In the genomic region with DNA sequence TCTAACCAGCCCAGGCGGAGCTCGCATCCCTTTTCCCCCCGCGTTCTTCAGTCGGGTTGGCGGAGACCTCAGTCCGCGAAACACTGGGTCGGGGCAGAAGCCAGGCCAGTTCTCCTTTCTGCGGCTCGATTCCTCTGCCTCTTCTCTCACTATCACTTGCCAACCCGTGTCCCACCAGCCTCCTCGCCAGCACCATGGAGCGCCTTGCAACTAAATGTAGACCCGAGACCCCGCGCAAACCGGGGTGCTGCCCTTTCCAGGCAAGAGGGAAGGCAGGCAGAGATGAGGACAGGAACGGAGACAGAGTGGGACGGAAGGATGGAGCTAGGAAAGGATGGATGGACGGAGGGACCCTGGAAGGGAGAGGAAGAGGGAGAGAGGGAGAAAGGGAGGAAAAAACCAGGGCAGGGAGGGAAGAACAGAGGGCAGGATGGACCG, we compare ENCODE assay signal across 10 cellular contexts. TPM values are rescaled to one million over a fixed set of nuclear protein-coding genes. Genes with fewer than 3 reads are reported as not detected.
DNase-seq lines count a peak whose midpoint lies in the region; ATAC-seq and TF ChIP-seq lines count a peak whose summit lies in the region.
"Not testable (repeated sequence)": the region's sequence is repeated elsewhere in the genome, so short reads cannot be mapped to it uniquely, and the experiment has no call there.
"Had no signal": no experiment of that assay in that cellular context is flagged by ENCODE, and none has a peak within 500 bp of the region (broad histone marks: within the 10 kb centered on the region; RNA-seq: fewer than 3 reads in every experiment).

No MANE protein-coding gene starts in this region.

- peaks cover 25 to 45% of the 10 kb centered on the region in 2 donors for H3K9me3 Mint-ChIP-seq in stimulated activated naive CD8-positive, alpha-beta T cell treated with anti-CD3 and anti-CD28 coated beads, Interleukin-15, amount 100 ng/mL, for 72 hours

- peaks cover 24% of the 10 kb centered on the region; the same call in 1 of the 2 replicates for H4K20me1 ChIP-seq in BLaER1

- not testable (repeated sequence) for H2BK5ac ChIP-seq in neuronal stem cell (ENCODE audit: low read length)

- not testable (repeated sequence) for H4K8ac ChIP-seq in neuronal stem cell (ENCODE audit: low read depth, low read length)

- H3K9ac ChIP-seq in BLaER1, result peak overlapping the region; percentile 90
- H3K9ac ChIP-seq in neuronal stem cell (ENCODE audit: low read depth, low read length, poor library complexity), result not testable (repeated sequence)

- not testable (repeated sequence) for H4K91ac ChIP-seq in neuronal stem cell (ENCODE audit: low read depth, low read length, poor library complexity)

- H3K9me3 ChIP-seq in BLaER1 (peaks cover 47% of the 10 kb centered on the region), breast epithelium (peaks cover 10 to 19% of the 10 kb centered on the region in 2 donors)
- H3K9me3 ChIP-seq in neuronal stem cell (replicated peaks in 1 of 2; ENCODE audit: control insufficient read depth in 2 of 2, insufficient read depth in 1 of 2, low read depth in 1 of 2, low read length in 2 of 2), result not testable (repeated sequence)

- not testable (repeated sequence) for ATAC-seq in stimulated activated naive CD8-positive, alpha-beta T cell treated with anti-CD3 and anti-CD28 coated beads, Interleukin-15, amount 100 ng/mL, for 72 hours

- not testable (repeated sequence) for H2AK5ac ChIP-seq in neuronal stem cell (ENCODE audit: low read depth, low read length)

- not testable (repeated sequence) for H3K4me1 ChIP-seq in BLaER1; breast epithelium; neuronal stem cell (ENCODE audit: control insufficient read depth in 2 of 2, insufficient read depth in 1 of 2, low read depth in 1 of 2, low read length in 2 of 2)

- not testable (repeated sequence) for TF ChIP-seq POLR2A in breast epithelium (IDR thresholded peaks at IDR 0.05)

- H3K79me1 ChIP-seq in neuronal stem cell (ENCODE audit: low read depth, low read length), result not testable (repeated sequence)

- peak in 1 of 2 experiments; percentile 54 for DNase-seq in HL-60 (ENCODE audit: low read depth in 1 of 2, low spot score in 1 of 2)
- peak; percentile 12 for DNase-seq in activated CD4-positive, alpha-beta T cell treated with anti-CD3 and anti-CD28 coated beads for 48 hours
- DNase-seq in breast epithelium (ENCODE audit: low spot score in 2 of 2); stimulated activated naive CD8-positive, alpha-beta T cell treated with anti-CD3 and anti-CD28 coated beads, Interleukin-15, amount 100 ng/mL, for 72 hours: not testable (repeated sequence)
- peak; percentile 72 for DNase-seq in fibroblast of pulmonary artery (ENCODE audit: low read depth)
- peak; percentile 85 for DNase-seq in islet precursor cell
- peak; percentile 40 for DNase-seq in neuronal stem cell (ENCODE audit: low spot score)

- H3K4me2 ChIP-seq in BLaER1 (peak overlapping the region; percentile 61), neuronal stem cell (ENCODE audit: insufficient read depth, low read length, poor library complexity, severe bottlenecking) (peak overlapping the region; percentile 33)

- peaks cover 18% of the 10 kb centered on the region for H3K4me1 Mint-ChIP-seq in stimulated activated naive CD8-positive, alpha-beta T cell treated with anti-CD3 and anti-CD28 coated beads, Interleukin-15, amount 100 ng/mL, for 72 hours

- H3K18ac ChIP-seq in neuronal stem cell (ENCODE audit: low read length), result not testable (repeated sequence)

- peak overlapping the region; percentile 18 to 24 for H3K4me3 Mint-ChIP-seq in stimulated activated naive CD8-positive, alpha-beta T cell treated with anti-CD3 and anti-CD28 coated beads, Interleukin-15, amount 100 ng/mL, for 72 hours

- H2AFZ ChIP-seq in neuronal stem cell (ENCODE audit: low read length), result peak overlapping the region; percentile 97

- peak overlapping the region; percentile 74 for H3K4me3 ChIP-seq in BLaER1
- H3K4me3 ChIP-seq in HL-60 (replicated peaks; ENCODE audit: insufficient read depth, low read length), result peak overlapping the region; percentile 9; the same call in 1 of the 2 replicates
- H3K4me3 ChIP-seq in breast epithelium, result peak overlapping the region; percentile 32 to 68 (median 59)
- not testable (repeated sequence) for H3K4me3 ChIP-seq in fibroblast of pulmonary artery (replicated peaks; ENCODE audit: low read depth, low read length)
- peak overlapping the region in 1 of 2 donors; percentile 5 for H3K4me3 ChIP-seq in neuronal stem cell (ENCODE audit: low read length in 2 of 2)

- WGBS in neuronal stem cell (ENCODE audit: extremely low coverage in 2 of 2, insufficient read length in 2 of 2, insufficient replicate concordance in 1 of 2), 2 donors, result no CpG with 5 or more reads among the region's 22 CpGs

- H3K23ac ChIP-seq in neuronal stem cell (ENCODE audit: low read depth, low read length, poor library complexity), result not testable (repeated sequence)

- H2BK12ac ChIP-seq in neuronal stem cell (ENCODE audit: low read length), result not testable (repeated sequence)

- peaks cover 36% of the 10 kb centered on the region for H3K27me3 ChIP-seq in BLaER1
- peaks cover 29% of the 10 kb centered on the region for H3K27me3 ChIP-seq in HL-60 (ENCODE audit: insufficient read depth, poor library complexity, severe bottlenecking)
- not testable (repeated sequence) for H3K27me3 ChIP-seq in breast epithelium
- peaks cover 19 to 58% (median 54%) of the 10 kb centered on the region in 3 experiments for H3K27me3 ChIP-seq in neuronal stem cell (ENCODE audit: control insufficient read depth in 3 of 3, insufficient read depth in 3 of 3, low read depth in 1 of 3, low read length in 3 of 3)

- H2BK120ac ChIP-seq in neuronal stem cell (ENCODE audit: low read depth, low read length), result not testable (repeated sequence)

- intact Hi-C loops in breast epithelium (cut with DNase I; ENCODE audit: low total_unique reads), result not testable (repeated sequence)

- H3K14ac ChIP-seq in neuronal stem cell (ENCODE audit: low read length), result not testable (repeated sequence)

- peak overlapping the region; percentile 88 for H3K27ac ChIP-seq in BLaER1
- not testable (repeated sequence) for H3K27ac ChIP-seq in HL-60 (replicated peaks); breast epithelium; neuronal stem cell (replicated peaks; ENCODE audit: low read length)

- peaks cover 56% of the 10 kb centered on the region for H3K27me3 Mint-ChIP-seq in stimulated activated naive CD8-positive, alpha-beta T cell treated with anti-CD3 and anti-CD28 coated beads, Interleukin-15, amount 100 ng/mL, for 72 hours

- peaks cover 21% of the 10 kb centered on the region for H3K36me3 ChIP-seq in BLaER1
- H3K36me3 ChIP-seq in breast epithelium; neuronal stem cell (replicated peaks in 1 of 2; ENCODE audit: control insufficient read depth in 2 of 2, insufficient read depth in 2 of 2, low read length in 2 of 2): not testable (repeated sequence)

- H3K4ac ChIP-seq in neuronal stem cell (ENCODE audit: low read length), result not testable (repeated sequence)

- not testable (repeated sequence) for H2BK15ac ChIP-seq in neuronal stem cell (ENCODE audit: low read length)

- peak overlapping the region in 1 of 2 donors; percentile 16 for H3K27ac Mint-ChIP-seq in stimulated activated naive CD8-positive, alpha-beta T cell treated with anti-CD3 and anti-CD28 coated beads, Interleukin-15, amount 100 ng/mL, for 72 hours

- not testable (repeated sequence) for TF ChIP-seq CTCF in HL-60 (IDR thresholded peaks at IDR 0.05; ENCODE audit: insufficient read depth, low read length); breast epithelium (IDR thresholded peaks at IDR 0.05); fibroblast of pulmonary artery (IDR thresholded peaks at IDR 0.05; ENCODE audit: low read length, missing control alignments)

RNA-seq across cellular contexts. Expression of a gene that starts 6.3 kb away (rescaled TPM):
- under 1 TPM in 1 of 3 donors, not detected in 2; 0.33 TPM for total RNA-seq in breast epithelium
- polyA plus RNA-seq in neuronal stem cell (2013, experiment 1 of 2), result not detected
- polyA plus RNA-seq in neuronal stem cell (2013, experiment 2 of 2), result not detected
- total RNA-seq: uterus had no signal
- polyA plus RNA-seq: adipose tissue had no signal
